11 cellular contexts compared by ENCODE assay signal in the genomic region with DNA sequence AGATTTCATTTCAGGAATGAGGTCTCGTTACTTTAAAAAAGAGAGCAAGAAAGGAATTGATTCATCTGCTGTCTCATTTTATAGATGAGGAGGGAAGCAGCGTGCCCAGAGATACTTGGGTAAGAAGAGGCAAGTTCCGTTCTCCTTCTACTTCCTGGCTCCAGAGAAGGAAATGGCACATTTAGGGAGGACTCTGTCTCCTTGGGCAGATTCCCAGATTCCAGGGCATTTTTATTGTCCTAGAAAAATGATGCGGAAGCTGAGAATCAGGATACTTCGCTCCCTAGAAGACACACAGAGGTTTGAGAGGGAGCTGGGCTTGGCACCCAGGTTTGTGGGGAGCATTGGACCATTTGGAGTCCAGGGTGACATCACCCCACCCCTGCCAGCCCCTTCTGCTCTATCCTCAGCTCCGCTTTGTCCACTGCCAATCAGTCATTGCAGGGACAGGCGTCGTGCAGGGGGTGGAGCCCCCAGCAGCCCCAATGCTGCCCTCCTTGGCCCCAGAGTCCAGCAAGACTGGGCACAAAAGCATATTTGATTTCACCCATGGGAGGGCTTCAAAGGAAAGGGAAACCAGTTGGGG.
A peak's percentile ranks its signal among the peaks of the same experiment; 100 is the strongest.
DNase-seq lines count a peak whose midpoint lies in the region; ATAC-seq and TF ChIP-seq lines count a peak whose summit lies in the region.
"Had no signal": no experiment of that assay in that cellular context is flagged by ENCODE, and none has a peak within 500 bp of the region (broad histone marks: within the 10 kb centered on the region; RNA-seq: fewer than 3 reads in every experiment).

No MANE protein-coding gene starts in this region.

- no peak overlapping the region for H3K4me3 ChIP-seq in heart left ventricle
- peak overlapping the region in 1 of 2 donors; percentile 51 for H3K4me3 ChIP-seq in duodenal mucosa (ENCODE audit: low read depth in 1 of 2, low read length in 2 of 2)
- no peak overlapping the region for H3K4me3 ChIP-seq in naive thymus-derived CD4-positive, alpha-beta T cell (ENCODE audit: low read length)
- H3K4me3 ChIP-seq in uterus = no peak overlapping the region
- H3K4me3 ChIP-seq: ovary had no signal

- intact Hi-C loops in heart left ventricle (cut with DNase I) (no loop called here), cardiac septum (cut with DNase I) (loop anchor here (5.0 kb wide), 1 partner anchor 131 kb away; the partner anchor contains the start of gene MEF2A), uterus (cut with DNase I; ENCODE audit: low total_unique reads) (no loop called here)
- intact Hi-C loops in naive thymus-derived CD4-positive, alpha-beta T cell (cut with micrococcal nuclease) = no loop called here

- H3K27me3 ChIP-seq in heart left ventricle = no peaks in the 10 kb centered on the region
- H3K27me3 ChIP-seq in duodenal mucosa (ENCODE audit: control insufficient read depth in 1 of 2, insufficient read depth in 2 of 2, low read length in 2 of 2) = no peaks in the 10 kb centered on the region
- H3K27me3 ChIP-seq in naive thymus-derived CD4-positive, alpha-beta T cell (ENCODE audit: control insufficient read depth in 2 of 2, insufficient read depth in 2 of 2, low read length in 2 of 2) = no peaks in the 10 kb centered on the region
- no peaks in the 10 kb centered on the region for H3K27me3 ChIP-seq in uterus
- H3K27me3 ChIP-seq: ovary had no signal

- TF ChIP-seq POLR2A in heart left ventricle (IDR thresholded peaks at IDR 0.05) (no peak), uterus (IDR thresholded peaks at IDR 0.05) (no peak)

- H3K9me3 Mint-ChIP-seq in naive thymus-derived CD4-positive, alpha-beta T cell = peaks cover 0 to 2% (median 0%) of the 10 kb centered on the region in 11 donors

- CTCF ChIA-PET in naive thymus-derived CD4-positive, alpha-beta T cell (lab: Charles Lee) = interaction anchor here (2.0 kb wide), 1 partner anchor 268 kb away, joined by 7 read pairs; no protein-coding TSS in a partner anchor

- H3K9me3 ChIP-seq in heart left ventricle (no peaks in the 10 kb centered on the region), duodenal mucosa (ENCODE audit: control insufficient read depth in 1 of 2, low read length in 2 of 2) (no peaks in the 10 kb centered on the region), uterus (no peaks in the 10 kb centered on the region), T-helper 17 cell (ENCODE audit: control insufficient read depth, low read length, poor library complexity, severe bottlenecking) (no peaks in the 10 kb centered on the region)
- H3K9me3 ChIP-seq in naive thymus-derived CD4-positive, alpha-beta T cell (ENCODE audit: control insufficient read depth in 2 of 3, low read length in 3 of 3) = no peaks in the 10 kb centered on the region
- H3K9me3 ChIP-seq: ovary had no signal

- POLR2A ChIA-PET in naive thymus-derived CD4-positive, alpha-beta T cell (lab: Charles Lee) = interaction anchor here (0.6 to 6.8 kb wide), 4 partner anchors 9 to 43 kb away, joined by 4 to 71 read pairs (median 14); no protein-coding TSS in a partner anchor

- no peak for TF ChIP-seq CTCF in heart left ventricle (IDR thresholded peaks at IDR 0.05)
- TF ChIP-seq CTCF in uterus (IDR thresholded peaks at IDR 0.05) = no peak

- H3K27ac Mint-ChIP-seq in naive thymus-derived CD4-positive, alpha-beta T cell = peak overlapping the region in 5 of 9 donors; percentile 60 to 88 (median 64)
- H3K27ac Mint-ChIP-seq in T-helper 17 cell = no peak overlapping the region

- H3K4me1 Mint-ChIP-seq in naive thymus-derived CD4-positive, alpha-beta T cell = peaks cover 5 to 88% (median 62%) of the 10 kb centered on the region in 7 donors
- peaks cover 13% of the 10 kb centered on the region for H3K4me1 Mint-ChIP-seq in T-helper 17 cell

- H3K27me3 Mint-ChIP-seq in naive thymus-derived CD4-positive, alpha-beta T cell = peaks cover 0 to 11% (median 0%) of the 10 kb centered on the region in 5 donors
- peaks cover 17% of the 10 kb centered on the region for H3K27me3 Mint-ChIP-seq in T-helper 17 cell

- no peaks in the 10 kb centered on the region for H3K36me3 Mint-ChIP-seq in naive thymus-derived CD4-positive, alpha-beta T cell
- no peaks in the 10 kb centered on the region for H3K36me3 Mint-ChIP-seq in T-helper 17 cell (ENCODE audit: low read depth)

- H3K36me3 ChIP-seq in heart left ventricle (no peaks in the 10 kb centered on the region), duodenal mucosa (ENCODE audit: control insufficient read depth in 1 of 2, insufficient read depth in 2 of 2, low read length in 2 of 2) (no peaks in the 10 kb centered on the region), uterus (no peaks in the 10 kb centered on the region)
- H3K36me3 ChIP-seq in naive thymus-derived CD4-positive, alpha-beta T cell (ENCODE audit: control insufficient read depth in 2 of 3, insufficient read depth in 3 of 3, low read length in 3 of 3) = no peaks in the 10 kb centered on the region
- H3K36me3 ChIP-seq: ovary had no signal

- H3K9ac ChIP-seq in duodenal mucosa (ENCODE audit: low read depth in 1 of 2, low read length in 2 of 2) = peak overlapping the region; percentile 10 to 47

- H3K27ac ChIP-seq in heart left ventricle = peak overlapping the region in 11 of 12 donors; percentile 34 to 77 (median 56)
- no peak overlapping the region for H3K27ac ChIP-seq in duodenal mucosa (ENCODE audit: low read depth, low read length)
- H3K27ac ChIP-seq in naive thymus-derived CD4-positive, alpha-beta T cell (ENCODE audit: low read depth, low read length) = no peak overlapping the region
- peak overlapping the region; percentile 52 to 84 for H3K27ac ChIP-seq in uterus
- H3K27ac ChIP-seq: ovary had no signal

- ATAC-seq in heart left ventricle (no peak), HG03097 (IDR thresholded peaks at IDR 0.05; ENCODE audit: low FRiP score, unreplicated experiment) (no peak), T-helper 17 cell (no peak), HG02870 (IDR thresholded peaks at IDR 0.05; ENCODE audit: unreplicated experiment) (no peak)
- no peak for ATAC-seq in naive thymus-derived CD4-positive, alpha-beta T cell

- peaks cover 5 to 68% (median 57%) of the 10 kb centered on the region in 12 donors for H3K4me1 ChIP-seq in heart left ventricle
- H3K4me1 ChIP-seq in duodenal mucosa (ENCODE audit: control insufficient read depth in 1 of 2, insufficient read depth in 2 of 2, low read length in 2 of 2) = peaks cover 25 to 27% of the 10 kb centered on the region in 2 donors
- H3K4me1 ChIP-seq in naive thymus-derived CD4-positive, alpha-beta T cell (ENCODE audit: control insufficient read depth in 2 of 2, insufficient read depth in 2 of 2, low read length in 2 of 2) = peaks cover 0 to 58% of the 10 kb centered on the region in 2 donors
- peaks cover 0 to 40% of the 10 kb centered on the region in 2 donors for H3K4me1 ChIP-seq in uterus

- 60 to 83% (median 70%) methylated on average over 8 of the region's 8 CpGs for WGBS in heart left ventricle, 4 donors

- peak overlapping the region in 1 of 10 donors; percentile 69 for H3K4me3 Mint-ChIP-seq in naive thymus-derived CD4-positive, alpha-beta T cell
- H3K4me3 Mint-ChIP-seq in T-helper 17 cell = no peak overlapping the region

- DNase-seq in heart left ventricle (peak in 1 of 5 donors; percentile 4), cardiac septum (ENCODE audit: low spot score) (no peak), uterus (peak; percentile 18 to 22), T-helper 17 cell (no peak)
- DNase-seq in naive thymus-derived CD4-positive, alpha-beta T cell = no peak
- DNase-seq: stimulated activated CD4-positive, alpha-beta T cell treated with anti-CD3 and anti-CD28 coated beads, Interleukin-2, amount 100 ng/mL, for 48 hours; T-helper 1 cell had no signal

Comparison
In these comparisons a context has a peak if more than half of its experiments do, and no peak if none do; other contexts are left out.
1. DNase-seq: peak in uterus (2 of 2); none in cardiac septum (single experiment), naive thymus-derived CD4-positive, alpha-beta T cell (0 of 9) and T-helper 17 cell (0 of 3).
2. H3K27ac ChIP-seq: peak in heart left ventricle (11 of 12) and uterus (2 of 2); none in duodenal mucosa (single experiment) and naive thymus-derived CD4-positive, alpha-beta T cell (single experiment).